Comparison of ENCODE assay signal across 16 cellular contexts in genomic region chr10:26483554-26483953, GRCh38. TPM values are rescaled to one million over a fixed set of nuclear protein-coding genes. Genes with fewer than 3 reads are reported as not detected.
DNase-seq lines count a peak whose midpoint lies in the region; ATAC-seq and TF ChIP-seq lines count a peak whose summit lies in the region.
"Had no signal": no experiment of that assay in that cellular context is flagged by ENCODE, and none has a peak within 500 bp of the region (broad histone marks: within the 10 kb centered on the region; RNA-seq: fewer than 3 reads in every experiment).

No MANE protein-coding gene starts in this region.

- peaks cover 41 to 85% (median 66%) of the 10 kb centered on the region in 4 donors for H3K4me1 Mint-ChIP-seq in CD4-positive, CD25-positive, alpha-beta regulatory T cell
- H3K4me1 Mint-ChIP-seq in activated CD4-positive, alpha-beta memory T cell treated with anti-CD3 and anti-CD28 coated beads for 36 hours (ENCODE audit: low read depth): peaks cover 77% of the 10 kb centered on the region
- H3K4me1 Mint-ChIP-seq: nephron, WTC11 had no signal

- no peak overlapping the region for H3K4me2 ChIP-seq in mesenchymal stem cell (ENCODE audit: low read length, poor library complexity, severe bottlenecking)

- no peak overlapping the region for H3K9ac ChIP-seq in mesenchymal stem cell (ENCODE audit: low read length)

- no peak overlapping the region for H2BK15ac ChIP-seq in mesenchymal stem cell (ENCODE audit: low read depth, poor library complexity, severe bottlenecking)

- CTCF ChIA-PET in activated CD4-positive, alpha-beta memory T cell treated with anti-CD3 and anti-CD28 coated beads for 36 hours (lab: Charles Lee): no interaction called here

- peak overlapping the region; percentile 79 for H3K4me3 ChIP-seq in CD4-positive, CD25-positive, alpha-beta regulatory T cell (ENCODE audit: low read depth, low read length)
- H3K4me3 ChIP-seq in mesenchymal stem cell (ENCODE audit: insufficient read depth in 1 of 2, low read depth in 1 of 2, low read length in 2 of 2) (no peak overlapping the region), vagina (no peak overlapping the region)
- H3K4me3 ChIP-seq: breast epithelium, tibial artery had no signal

- H3K27ac ChIP-seq in CD4-positive, CD25-positive, alpha-beta regulatory T cell (ENCODE audit: insufficient read depth, low read length, poor library complexity, severe bottlenecking): peak overlapping the region; percentile 86
- H3K27ac ChIP-seq in mesenchymal stem cell (ENCODE audit: low read length, poor library complexity, severe bottlenecking) (no peak overlapping the region), vagina (no peak overlapping the region)
- H3K27ac ChIP-seq: breast epithelium had no signal

- 67% methylated on average over 1 of the region's 2 CpGs for WGBS in mesenchymal stem cell

- peaks cover 11% of the 10 kb centered on the region for H3K36me3 Mint-ChIP-seq in CD4-positive, CD25-positive, alpha-beta regulatory T cell
- peaks cover 9% of the 10 kb centered on the region for H3K36me3 Mint-ChIP-seq in activated CD4-positive, alpha-beta memory T cell treated with anti-CD3 and anti-CD28 coated beads for 36 hours
- H3K36me3 Mint-ChIP-seq: WTC11 had no signal

- H3K27me3 Mint-ChIP-seq in CD4-positive, CD25-positive, alpha-beta regulatory T cell: no peaks in the 10 kb centered on the region
- no peaks in the 10 kb centered on the region for H3K27me3 Mint-ChIP-seq in activated CD4-positive, alpha-beta memory T cell treated with anti-CD3 and anti-CD28 coated beads for 36 hours

- TF ChIP-seq POLR2A in vagina (IDR thresholded peaks at IDR 0.05): no peak

- no peak overlapping the region for H2BK12ac ChIP-seq in mesenchymal stem cell (ENCODE audit: low read length in 2 of 2)

- intact Hi-C loops in activated CD4-positive, alpha-beta memory T cell treated with anti-CD3 and anti-CD28 coated beads for 36 hours (cut with micrococcal nuclease): loop anchor here (1.0 to 10.0 kb wide), 2 partner anchors 53 to 671 kb away; partner anchors contain the start of genes MASTL and YME1L1
- intact Hi-C loops in vagina (cut with DNase I): no loop called here

- no peak overlapping the region for H3K4ac ChIP-seq in mesenchymal stem cell (ENCODE audit: low read depth in 1 of 2, low read length in 2 of 2)

- POLR2A ChIA-PET in activated CD4-positive, alpha-beta memory T cell treated with anti-CD3 and anti-CD28 coated beads for 36 hours (lab: Charles Lee): no interaction called here

- no peak overlapping the region for H2AFZ ChIP-seq in mesenchymal stem cell (ENCODE audit: low read depth, low read length)

- H3K14ac ChIP-seq in mesenchymal stem cell (ENCODE audit: low read length in 2 of 2): no peak overlapping the region

- no peak for DNase-seq in CD4-positive, CD25-positive, alpha-beta regulatory T cell
- DNase-seq in EH (ENCODE audit: low read depth) (peak; percentile 36), mesenchymal stem cell (no peak), vagina (ENCODE audit: extremely low spot score in 2 of 2) (no peak), retina (no peak)
- no peak for DNase-seq in activated CD4-positive, alpha-beta memory T cell treated with anti-CD3 and anti-CD28 coated beads for 36 hours
- DNase-seq: C1 segment of cervical spinal cord; GF-D8; NCI-H1048; stimulated activated CD4-positive, alpha-beta T cell treated with anti-CD3 and anti-CD28 coated beads, Interleukin-1b, Interleukin-23, amount 100 ng/mL, for 48 hours; tibial artery had no signal

- H3K9me3 ChIP-seq in CD4-positive, CD25-positive, alpha-beta regulatory T cell (ENCODE audit: control insufficient read depth in 2 of 2, low read length in 2 of 2): no peaks in the 10 kb centered on the region
- no peaks in the 10 kb centered on the region for H3K9me3 ChIP-seq in mesenchymal stem cell (ENCODE audit: control insufficient read depth, low read length)
- H3K9me3 ChIP-seq in vagina: no peaks in the 10 kb centered on the region
- H3K9me3 ChIP-seq: breast epithelium, tibial artery had no signal

- no peak for TF ChIP-seq CTCF in vagina (IDR thresholded peaks at IDR 0.05)

- no peak for ATAC-seq in CD4-positive, CD25-positive, alpha-beta regulatory T cell (ENCODE audit: low read depth in 2 of 2)
- no peak for ATAC-seq in GM18873 (IDR thresholded peaks at IDR 0.05; ENCODE audit: low FRiP score, unreplicated experiment)
- ATAC-seq: SK-N-SH treated with all-trans-retinoic acid at 6 μM for 48 hours, WTC11 had no signal

- H3K9me3 Mint-ChIP-seq in CD4-positive, CD25-positive, alpha-beta regulatory T cell: no peaks in the 10 kb centered on the region
- no peaks in the 10 kb centered on the region for H3K9me3 Mint-ChIP-seq in activated CD4-positive, alpha-beta memory T cell treated with anti-CD3 and anti-CD28 coated beads for 36 hours
- H3K9me3 Mint-ChIP-seq: nephron, WTC11 had no signal

- peak overlapping the region; percentile 60 to 81 (median 74) for H3K4me3 Mint-ChIP-seq in CD4-positive, CD25-positive, alpha-beta regulatory T cell
- H3K4me3 Mint-ChIP-seq in activated CD4-positive, alpha-beta memory T cell treated with anti-CD3 and anti-CD28 coated beads for 36 hours: peak overlapping the region; percentile 32
- H3K4me3 Mint-ChIP-seq: nephron, WTC11 had no signal

- no peak overlapping the region for H3K18ac ChIP-seq in mesenchymal stem cell (ENCODE audit: low read depth in 1 of 2, low read length in 2 of 2)

- no peak overlapping the region for H2BK120ac ChIP-seq in mesenchymal stem cell (ENCODE audit: low read depth, low read length)

- H4K8ac ChIP-seq in mesenchymal stem cell (ENCODE audit: low read length): no peak overlapping the region

- no peaks in the 10 kb centered on the region for H3K79me1 ChIP-seq in mesenchymal stem cell (replicated peaks; ENCODE audit: low read length, poor library complexity, severe bottlenecking)

- H2BK5ac ChIP-seq in mesenchymal stem cell (ENCODE audit: low read depth, low read length, poor library complexity, severe bottlenecking): no peak overlapping the region

- no peak overlapping the region for H4K91ac ChIP-seq in mesenchymal stem cell (ENCODE audit: low read length)

- peaks cover 91% of the 10 kb centered on the region for H3K4me1 ChIP-seq in CD4-positive, CD25-positive, alpha-beta regulatory T cell (ENCODE audit: control insufficient read depth, insufficient read depth, low read length, poor library complexity, severe bottlenecking)
- H3K4me1 ChIP-seq in mesenchymal stem cell (ENCODE audit: control insufficient read depth, insufficient read depth, low read depth, low read length) (peaks cover 10% of the 10 kb centered on the region), vagina (peaks cover 6% of the 10 kb centered on the region)
- H3K4me1 ChIP-seq: breast epithelium had no signal

- peak overlapping the region; percentile 91 to 100 (median 92) for H3K27ac Mint-ChIP-seq in CD4-positive, CD25-positive, alpha-beta regulatory T cell
- peak overlapping the region; percentile 78 for H3K27ac Mint-ChIP-seq in activated CD4-positive, alpha-beta memory T cell treated with anti-CD3 and anti-CD28 coated beads for 36 hours
- H3K27ac Mint-ChIP-seq: nephron, WTC11 had no signal

- H3K27me3 ChIP-seq in CD4-positive, CD25-positive, alpha-beta regulatory T cell (ENCODE audit: control insufficient read depth, insufficient read depth, low read length): no peaks in the 10 kb centered on the region
- H3K27me3 ChIP-seq in mesenchymal stem cell (ENCODE audit: control insufficient read depth in 1 of 2, insufficient read depth in 1 of 2, low read length in 2 of 2) (no peaks in the 10 kb centered on the region), vagina (no peaks in the 10 kb centered on the region)
- H3K27me3 ChIP-seq: breast epithelium, tibial artery had no signal

- H3K23ac ChIP-seq in mesenchymal stem cell (ENCODE audit: low read length in 2 of 2): no peak overlapping the region

- peak overlapping the region; percentile 73 for H2AK5ac ChIP-seq in mesenchymal stem cell (ENCODE audit: low read length, severe bottlenecking)

- H3K36me3 ChIP-seq in CD4-positive, CD25-positive, alpha-beta regulatory T cell (ENCODE audit: control insufficient read depth, insufficient read depth, low read length): peaks cover 3% of the 10 kb centered on the region
- no peaks in the 10 kb centered on the region for H3K36me3 ChIP-seq in mesenchymal stem cell (ENCODE audit: control insufficient read depth in 1 of 2, insufficient read depth in 2 of 2, low read depth in 1 of 2, low read length in 2 of 2)
- H3K36me3 ChIP-seq in vagina: no peaks in the 10 kb centered on the region
- H3K36me3 ChIP-seq: breast epithelium, tibial artery had no signal

RNA-seq across cellular contexts. Expression of gene APBB1IP, which starts 45.4 kb away (rescaled TPM):
- 86.4 TPM for total RNA-seq in CD4-positive, CD25-positive, alpha-beta regulatory T cell
- polyA plus RNA-seq in CD4-positive, CD25-positive, alpha-beta regulatory T cell: 10 to 100 TPM; 44.1 to 56.0 (median 50.3) TPM
- total RNA-seq in activated CD4-positive, alpha-beta memory T cell treated with anti-CD3 and anti-CD28 coated beads for 36 hours: 10 to 100 TPM; 50.1 to 52.1 TPM
- 0.15 TPM for polyA plus RNA-seq in mesenchymal stem cell (2013, experiment 1 of 2)
- polyA plus RNA-seq in mesenchymal stem cell (2013, experiment 2 of 2): 0.08 TPM
- 7.4 TPM for total RNA-seq in vagina
